Comparison of ENCODE assay signal across 19 cellular contexts in the genomic region with DNA sequence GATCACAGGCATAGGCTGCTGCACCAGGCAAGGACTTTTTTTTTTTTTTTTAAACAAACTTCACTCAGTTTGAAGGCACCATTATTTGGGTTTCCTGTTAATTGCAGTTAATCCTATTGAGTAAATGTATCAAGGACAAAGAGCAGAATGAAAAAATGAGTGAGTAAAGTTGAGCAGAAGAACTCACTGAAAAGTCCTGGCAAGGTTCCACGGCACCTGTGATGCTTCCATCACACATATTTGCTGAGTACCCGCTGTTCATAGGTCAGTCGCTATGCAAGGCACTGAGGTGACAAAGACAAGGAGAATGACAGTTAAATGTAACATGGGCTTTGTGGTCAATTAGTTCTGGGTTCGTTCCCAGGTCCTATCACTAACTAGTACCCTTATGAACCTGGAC.
DNase-seq lines count a peak whose midpoint lies in the region; ATAC-seq and TF ChIP-seq lines count a peak whose summit lies in the region.
"Had no signal": no experiment of that assay in that cellular context is flagged by ENCODE, and none has a peak within 500 bp of the region (broad histone marks: within the 10 kb centered on the region; RNA-seq: fewer than 3 reads in every experiment).

No MANE protein-coding gene starts in this region.

- no peaks in the 10 kb centered on the region for H3K9me2 ChIP-seq in hepatocyte (replicated peaks; ENCODE audit: insufficient read depth)

- no peaks in the 10 kb centered on the region for H3F3A ChIP-seq in neural progenitor cell (ENCODE audit: low read depth)

- H3K9ac ChIP-seq in neural progenitor cell: no peak overlapping the region
- H3K9ac ChIP-seq: BLaER1 had no signal

- H3K9me3 ChIP-seq in A673 (ENCODE audit: low read depth, low read length, poor library complexity, severe bottlenecking) (peaks cover 3% of the 10 kb centered on the region), hepatocyte (ENCODE audit: low read depth) (no peaks in the 10 kb centered on the region), neural progenitor cell (ENCODE audit: low read depth) (no peaks in the 10 kb centered on the region), spleen (no peaks in the 10 kb centered on the region)
- H3K9me3 ChIP-seq: BLaER1, Caco-2 had no signal

- H3K79me2 ChIP-seq in hepatocyte: no peaks in the 10 kb centered on the region
- no peaks in the 10 kb centered on the region for H3K79me2 ChIP-seq in neural progenitor cell (ENCODE audit: low read depth)

- intact Hi-C loops in A673 (cut with micrococcal nuclease; ENCODE audit: unreplicated experiment): no loop called here
- intact Hi-C loops in spleen (cut with DNase I; ENCODE audit: low total_unique reads): no loop called here

- H3K36me3 ChIP-seq in A673 (ENCODE audit: insufficient read depth, low read length, poor library complexity, severe bottlenecking): no peaks in the 10 kb centered on the region
- no peaks in the 10 kb centered on the region for H3K36me3 ChIP-seq in hepatocyte (replicated peaks; ENCODE audit: insufficient read depth, low read depth)
- no peaks in the 10 kb centered on the region for H3K36me3 ChIP-seq in neural progenitor cell
- no peaks in the 10 kb centered on the region for H3K36me3 ChIP-seq in spleen
- H3K36me3 ChIP-seq: BLaER1 had no signal

- H3K4me3 ChIP-seq in A673 (ENCODE audit: low read depth, low read length, poor library complexity, severe bottlenecking) (no peak overlapping the region), hepatocyte (no peak overlapping the region), neural progenitor cell (no peak overlapping the region), spleen (no peak overlapping the region)
- H3K4me3 ChIP-seq: BLaER1, GM12878, GM23338 had no signal

- peaks cover 7% of the 10 kb centered on the region for H3K4me1 Mint-ChIP-seq in stimulated activated effector memory CD8-positive, alpha-beta T cell treated with anti-CD3 and anti-CD28 coated beads, Interleukin-12 subunit alpha, Interleukin-12 subunit beta, amount 100 ng/mL, for 72 hours
- peaks cover 3% of the 10 kb centered on the region for H3K4me1 Mint-ChIP-seq in neural progenitor cell
- H3K4me1 Mint-ChIP-seq: GM23338, H9 had no signal

- H4K20me1 ChIP-seq in hepatocyte (ENCODE audit: insufficient read depth, poor library complexity, severe bottlenecking): no peaks in the 10 kb centered on the region
- H4K20me1 ChIP-seq in neural progenitor cell (ENCODE audit: low read depth): no peaks in the 10 kb centered on the region
- H4K20me1 ChIP-seq: BLaER1 had no signal

- peaks cover 4% of the 10 kb centered on the region for H3K4me1 ChIP-seq in A673 (ENCODE audit: insufficient read depth, low read length, poor library complexity, severe bottlenecking)
- no peaks in the 10 kb centered on the region for H3K4me1 ChIP-seq in hepatocyte (ENCODE audit: insufficient read depth)
- H3K4me1 ChIP-seq in neural progenitor cell: no peaks in the 10 kb centered on the region
- H3K4me1 ChIP-seq in spleen: no peaks in the 10 kb centered on the region
- H3K4me1 ChIP-seq: Caco-2 had no signal

- H3K4me2 ChIP-seq in hepatocyte (no peak overlapping the region), neural progenitor cell (no peak overlapping the region)
- H3K4me2 ChIP-seq: BLaER1, GM23338 had no signal

- no peak overlapping the region for H2AFZ ChIP-seq in hepatocyte
- H2AFZ ChIP-seq in neural progenitor cell (replicated peaks): no peak overlapping the region
- H2AFZ ChIP-seq: GM23338 had no signal

- no peak overlapping the region for H3K4me3 Mint-ChIP-seq in stimulated activated effector memory CD8-positive, alpha-beta T cell treated with anti-CD3 and anti-CD28 coated beads, Interleukin-12 subunit alpha, Interleukin-12 subunit beta, amount 100 ng/mL, for 72 hours
- H3K4me3 Mint-ChIP-seq in neural progenitor cell: no peak overlapping the region
- H3K4me3 Mint-ChIP-seq: B cell; CD4-positive, CD25-positive, alpha-beta regulatory T cell; CD8-positive, alpha-beta T cell; GM23338; H9 had no signal

- WGBS in hepatocyte (ENCODE audit: low lambda C conversion rate, missing lambda C conversion rate): 83% methylated on average over 4 of the region's 4 CpGs
- WGBS in spleen, 5 donors: 87 to 94% (median 93%) methylated on average over 4 of the region's 4 CpGs

- TF ChIP-seq CTCF in A673 (conservative IDR thresholded peaks at IDR 0.05; ENCODE audit: low read depth, low read length) (no peak), hepatocyte (IDR thresholded peaks at IDR 0.05; ENCODE audit: poor library complexity) (no peak), neural progenitor cell (IDR thresholded peaks at IDR 0.05) (no peak), spleen (IDR thresholded peaks at IDR 0.05 in 8 of 11, conservative IDR thresholded peaks at IDR 0.05 in 3 of 11) (no peak)

- no peak for TF ChIP-seq POLR2A in spleen (IDR thresholded peaks at IDR 0.05)

- H3K9me3 Mint-ChIP-seq in stimulated activated effector memory CD8-positive, alpha-beta T cell treated with anti-CD3 and anti-CD28 coated beads, Interleukin-12 subunit alpha, Interleukin-12 subunit beta, amount 100 ng/mL, for 72 hours: no peaks in the 10 kb centered on the region
- no peaks in the 10 kb centered on the region for H3K9me3 Mint-ChIP-seq in neural progenitor cell
- H3K9me3 Mint-ChIP-seq: CD8-positive, alpha-beta T cell; H9 had no signal

- POLR2A ChIA-PET in A673 (lab: Charles Lee; ENCODE audit: low non-redundant PET): interaction anchor here (0.6 kb wide), 1 partner anchor 173 kb away, joined by 3 read pairs; no protein-coding TSS in a partner anchor

- peak overlapping the region; percentile 64 for H3K27ac Mint-ChIP-seq in stimulated activated effector memory CD8-positive, alpha-beta T cell treated with anti-CD3 and anti-CD28 coated beads, Interleukin-12 subunit alpha, Interleukin-12 subunit beta, amount 100 ng/mL, for 72 hours
- H3K27ac Mint-ChIP-seq in neural progenitor cell: no peak overlapping the region
- H3K27ac Mint-ChIP-seq: B cell; CD4-positive, CD25-positive, alpha-beta regulatory T cell; CD8-positive, alpha-beta T cell; GM23338; H9 had no signal

- no peaks in the 10 kb centered on the region for H3K36me3 Mint-ChIP-seq in stimulated activated effector memory CD8-positive, alpha-beta T cell treated with anti-CD3 and anti-CD28 coated beads, Interleukin-12 subunit alpha, Interleukin-12 subunit beta, amount 100 ng/mL, for 72 hours
- no peaks in the 10 kb centered on the region for H3K36me3 Mint-ChIP-seq in neural progenitor cell
- H3K36me3 Mint-ChIP-seq: CD4-positive, CD25-positive, alpha-beta regulatory T cell; CD8-positive, alpha-beta T cell had no signal

- ATAC-seq in stimulated activated effector memory CD8-positive, alpha-beta T cell treated with anti-CD3 and anti-CD28 coated beads, Interleukin-12 subunit alpha, Interleukin-12 subunit beta, amount 100 ng/mL, for 72 hours: no peak
- ATAC-seq: CD8-positive, alpha-beta T cell; GM12878; GM23338 had no signal

- BruUV-seq in A673 (replicated peaks; lab: Mats Ljungman, UMichigan): no TSS peak

- CTCF ChIA-PET in A673 (lab: Charles Lee): no interaction called here

- peaks cover 4% of the 10 kb centered on the region for H3K27me3 Mint-ChIP-seq in neural progenitor cell (ENCODE audit: insufficient read depth, low read depth)
- H3K27me3 Mint-ChIP-seq: CD4-positive, CD25-positive, alpha-beta regulatory T cell had no signal

- DNase-seq in A673 (ENCODE audit: low spot score) (peak; percentile 59), RPMI8226 (peak; percentile 95), hepatocyte (ENCODE audit: low spot score) (peak; percentile 27), neural progenitor cell (ENCODE audit: low spot score) (no peak), foreskin melanocyte (no peak), spleen (no peak)
- DNase-seq in stimulated activated effector memory CD8-positive, alpha-beta T cell treated with anti-CD3 and anti-CD28 coated beads, Interleukin-12 subunit alpha, Interleukin-12 subunit beta, amount 100 ng/mL, for 72 hours (ENCODE audit: low spot score in 2 of 2): no peak
- DNase-seq: Caco-2; CD4-positive, CD25-positive, alpha-beta regulatory T cell; CD8-positive, alpha-beta T cell; DMS79; EL; GDM1; H9 had no signal

- H3K27ac ChIP-seq in A673 (ENCODE audit: low read depth, low read length, poor library complexity, severe bottlenecking) (no peak overlapping the region), hepatocyte (no peak overlapping the region), neural progenitor cell (no peak overlapping the region), spleen (no peak overlapping the region)
- H3K27ac ChIP-seq: BLaER1, C4-2B had no signal

- H3K27me3 ChIP-seq in A673 (replicated peaks; ENCODE audit: insufficient read depth, low read depth, low read length, poor library complexity) (no peaks in the 10 kb centered on the region), hepatocyte (no peaks in the 10 kb centered on the region), neural progenitor cell (no peaks in the 10 kb centered on the region), spleen (replicated peaks in 1 of 7) (no peaks in the 10 kb centered on the region)
- H3K27me3 ChIP-seq: BLaER1 had no signal

Comparison
In these comparisons a context has a peak if more than half of its experiments do, and no peak if none do; other contexts are left out.
1. DNase-seq: peak in A673 (single experiment), RPMI8226 (single experiment) and hepatocyte (single experiment); none in stimulated activated effector memory CD8-positive, alpha-beta T cell treated with anti-CD3 and anti-CD28 coated beads, Interleukin-12 subunit alpha, Interleukin-12 subunit beta, amount 100 ng/mL, for 72 hours (0 of 2), neural progenitor cell (single experiment), foreskin melanocyte (single experiment) and spleen (single experiment).